Comparison of ENCODE assay signal across 18 cellular contexts in genomic region chr1:53777272-53777671, GRCh38.
"Had no signal": no experiment of that assay in that cellular context is flagged by ENCODE, and none has a peak within 500 bp of the region (broad histone marks: within the 10 kb centered on the region; RNA-seq: fewer than 3 reads in every experiment).

No MANE protein-coding gene starts in this region.

- ATAC-seq: naive thymus-derived CD8-positive, alpha-beta T cell; natural killer cell; natural killer cell treated with Interleukin-12 subunit alpha and Interleukin-12 subunit beta and Interleukin-15 and Interleukin-18, amount 100 ng/mL, for 72 hours; pancreas; psoas muscle; right cardiac atrium; right lobe of liver; sciatic nerve had no signal

- H3K36me3 ChIP-seq: neutrophil, ovary, prostate gland, right lobe of liver had no signal

- H3K9me3 ChIP-seq: neutrophil, ovary, pancreas, prostate gland, psoas muscle, right atrium auricular region, right lobe of liver, sigmoid colon, spleen had no signal

- H3K4me3 ChIP-seq: neural progenitor cell, ovary, pancreas, prostate gland, psoas muscle, right atrium auricular region, right lobe of liver, sigmoid colon, skin epidermis, smooth muscle cell, spleen had no signal

- H3K27ac ChIP-seq: neural progenitor cell, neutrophil, ovary, pancreas, parathyroid adenoma, prostate gland, psoas muscle, right atrium auricular region, right lobe of liver, sigmoid colon, skin epidermis, spleen had no signal

- H3K4me1 ChIP-seq: neural progenitor cell, pancreas, parathyroid adenoma, prostate gland, psoas muscle, right atrium auricular region, right lobe of liver, sigmoid colon, spleen had no signal
